ENCODE assay signal across 1 cellular context in genomic region chr9:31519011-31519410, GRCh38.
TF ChIP-seq lines count a peak whose summit lies in the region.

No MANE protein-coding gene starts in this region.

TF ChIP-seq in GM23338, 12 proteins besides CTCF, POLR2A, EP300 and RAD21:
- TF ChIP-seq ZNF462 (CRISPR knock-in tag; IDR thresholded peaks at IDR 0.05) (no peak), REST (IDR thresholded peaks at IDR 0.05; ENCODE audit: unreplicated experiment) (no peak), ZNF114 (CRISPR knock-in tag; IDR thresholded peaks at IDR 0.05) (no peak), EZH2 (IDR thresholded peaks at IDR 0.05; ENCODE audit: low read depth, unreplicated experiment) (no peak), STAT1 (IDR thresholded peaks at IDR 0.05; ENCODE audit: unreplicated experiment) (no peak), CREB1 (CRISPR knock-in tag; IDR thresholded peaks at IDR 0.05; ENCODE audit: low read depth) (no peak), NANOG (IDR thresholded peaks at IDR 0.05; ENCODE audit: borderline replicate concordance) (no peak), ETS1 (IDR thresholded peaks at IDR 0.05) (no peak), ZNF331 (CRISPR knock-in tag; IDR thresholded peaks at IDR 0.05; ENCODE audit: low read depth) (no peak), EZH2phosphoT487 (IDR thresholded peaks at IDR 0.05; ENCODE audit: unreplicated experiment) (no peak), POLR2AphosphoS5 (IDR thresholded peaks at IDR 0.05; ENCODE audit: low read depth) (no peak)
